Comparison of ENCODE assay signal across 20 cellular contexts in genomic region chr5:77920350-77921046, GRCh38.
"Had no signal": no experiment of that assay in that cellular context is flagged by ENCODE, and none has a peak within 500 bp of the region (broad histone marks: within the 10 kb centered on the region; RNA-seq: fewer than 3 reads in every experiment).

No MANE protein-coding gene starts in this region.

- H3K4me3 ChIP-seq: ascending aorta, breast epithelium, gastroesophageal sphincter, heart right ventricle, neural progenitor cell, thyroid gland had no signal

- ATAC-seq: activated CD8-positive, alpha-beta memory T cell treated with anti-CD3 and anti-CD28 coated beads, Interleukin-2, amount 10 ng/mL, durations not matched to agents 7 days and 5 days; activated naive CD8-positive, alpha-beta T cell treated with anti-CD3 and anti-CD28 coated beads, Interleukin-2, amount 50 U/mL, for 24 hours; esophagus mucosa; gastroesophageal sphincter; heart right ventricle had no signal

- H3K4me1 ChIP-seq: ascending aorta, breast epithelium, gastroesophageal sphincter, heart right ventricle, thyroid gland had no signal

- H3K27ac ChIP-seq: ascending aorta, breast epithelium, gastroesophageal sphincter, heart right ventricle, neural progenitor cell, thyroid gland had no signal

- H3K36me3 ChIP-seq: ascending aorta, breast epithelium, gastroesophageal sphincter, heart right ventricle, neural progenitor cell, thyroid gland had no signal

- H3K9me3 ChIP-seq: ascending aorta, breast epithelium, gastroesophageal sphincter, heart right ventricle, thyroid gland had no signal

- H2AFZ ChIP-seq: neural progenitor cell had no signal

- H3K27me3 ChIP-seq: ascending aorta, breast epithelium, neural progenitor cell, thyroid gland had no signal

- H3K9ac ChIP-seq: neural progenitor cell had no signal

- DNase-seq: activated CD4-positive, alpha-beta memory T cell treated with anti-CD3 and anti-CD28 coated beads, Interleukin-2, amount 10 ng/mL, durations not matched to agents 7 days and 5 days; activated CD4-positive, alpha-beta T cell treated with anti-CD3 and anti-CD28 coated beads for 48 hours; activated CD4-positive, CD25-positive, alpha-beta regulatory T cell; activated CD8-positive, alpha-beta memory T cell treated with anti-CD3 and anti-CD28 coated beads, Interleukin-2, amount 10 ng/mL, durations not matched to agents 7 days and 5 days; activated naive CD4-positive, alpha-beta T cell treated with anti-CD3 and anti-CD28 coated beads, Interleukin-2, amount 10 ng/mL, durations not matched to agents 7 days and 5 days; activated naive CD8-positive, alpha-beta T cell treated with anti-CD3 and anti-CD28 coated beads, Interleukin-2, amount 50 U/mL, for 24 hours; activated T-cell treated with anti-CD3 and anti-CD28 coated beads, Interleukin-2, amount 50 U/mL, for 24 hours; effector CD8-positive, alpha-beta T cell; heart right ventricle; immature natural killer cell; naive B cell; stimulated activated CD4-positive, alpha-beta T cell treated with anti-CD3 and anti-CD28 coated beads, Interleukin-2, amount 100 ng/mL, for 24 hours; stimulated activated naive CD4-positive, alpha-beta T cell treated with Interleukin-2 at 50 U/mL for 16 hours; T-helper 9 cell; thyroid gland had no signal

- H3K4me2 ChIP-seq: neural progenitor cell had no signal
